In genomic region chrX:77910108-77910840, GRCh38 we compare ENCODE assay signal across 8 cellular contexts. TPM values are rescaled to one million over a fixed set of nuclear protein-coding genes. Genes with fewer than 3 reads are reported as not detected.
DNase-seq lines count a peak whose midpoint lies in the region; ATAC-seq and TF ChIP-seq lines count a peak whose summit lies in the region.

TSS of gene ATP7A (plus strand) at chrX:77910693. CDS start at chrX:77971642, 60,949 bp downstream.

- peak within 1 kb of the TSS; percentile 59 for H3K4me3 ChIP-seq in CD8-positive, alpha-beta T cell (ENCODE audit: low read depth, low read length)

- no peaks in the 10 kb centered on the region for H3K27me3 Mint-ChIP-seq in CD8-positive, alpha-beta T cell (ENCODE audit: low read depth)
- no peaks in the 10 kb centered on the region for H3K27me3 Mint-ChIP-seq in activated CD4-positive, alpha-beta memory T cell treated with anti-CD3 and anti-CD28 coated beads, Interleukin-2, amount 10 ng/mL, durations not matched to agents 7 days and 5 days

- H3K27ac Mint-ChIP-seq in CD8-positive, alpha-beta T cell: peak within 1 kb of the TSS; percentile 98
- H3K27ac Mint-ChIP-seq in activated CD4-positive, alpha-beta memory T cell treated with anti-CD3 and anti-CD28 coated beads, Interleukin-2, amount 10 ng/mL, durations not matched to agents 7 days and 5 days: peak within 1 kb of the TSS; percentile 97

- peak within 1 kb of the TSS; percentile 94 for H3K4me3 Mint-ChIP-seq in CD8-positive, alpha-beta T cell
- H3K4me3 Mint-ChIP-seq in activated CD4-positive, alpha-beta memory T cell treated with anti-CD3 and anti-CD28 coated beads, Interleukin-2, amount 10 ng/mL, durations not matched to agents 7 days and 5 days: peak within 1 kb of the TSS; percentile 98

- no peaks in the 10 kb centered on the region for H3K9me3 Mint-ChIP-seq in CD8-positive, alpha-beta T cell
- H3K9me3 Mint-ChIP-seq in activated CD4-positive, alpha-beta memory T cell treated with anti-CD3 and anti-CD28 coated beads, Interleukin-2, amount 10 ng/mL, durations not matched to agents 7 days and 5 days: no peaks in the 10 kb centered on the region

- H3K4me1 Mint-ChIP-seq in CD8-positive, alpha-beta T cell (ENCODE audit: low read depth): peaks cover 21% of the 10 kb centered on the region
- H3K4me1 Mint-ChIP-seq in activated CD4-positive, alpha-beta memory T cell treated with anti-CD3 and anti-CD28 coated beads, Interleukin-2, amount 10 ng/mL, durations not matched to agents 7 days and 5 days: peaks cover 21% of the 10 kb centered on the region

- TF ChIP-seq CTCF in CD8-positive, alpha-beta T cell (IDR thresholded peaks at IDR 0.05): peak; percentile 41

- no peaks in the 10 kb centered on the region for H3K36me3 ChIP-seq in CD8-positive, alpha-beta T cell (ENCODE audit: insufficient read depth, low read length)

- peak; percentile 91 for ATAC-seq in CD8-positive, alpha-beta T cell
- ATAC-seq in GM19455 (IDR thresholded peaks at IDR 0.05; ENCODE audit: unreplicated experiment): peak; percentile 91

- H3K9me3 ChIP-seq in CD8-positive, alpha-beta T cell (ENCODE audit: low read length): no peaks in the 10 kb centered on the region

- peak; percentile 79 to 96 (median 86) for DNase-seq in CD8-positive, alpha-beta T cell
- DNase-seq in HK-2 (ENCODE audit: unreplicated experiment) (peak; percentile 89), NCI-H82 (lab: John Stamatoyannopoulos, UW) (peak; percentile 97), medulla oblongata (ENCODE audit: extremely low spot score) (peak; percentile 90)
- DNase-seq in activated CD4-positive, alpha-beta memory T cell treated with anti-CD3 and anti-CD28 coated beads, Interleukin-2, amount 10 ng/mL, durations not matched to agents 7 days and 5 days: peak; percentile 92
- peak; percentile 83 for DNase-seq in effector CD4-positive, alpha-beta T cell
- peak; percentile 79 to 89 (median 81) for DNase-seq in stimulated activated CD4-positive, alpha-beta T cell treated with anti-CD3 and anti-CD28 coated beads, TNF-alpha, amount 100 ng/mL, for 48 hours (ENCODE audit: low read depth in 3 of 3)

- POLR2A ChIA-PET in CD8-positive, alpha-beta T cell (lab: Charles Lee): interaction anchor here (0.6 to 3.1 kb wide), 4 partner anchors 10 to 228 kb away, joined by 3 to 25 read pairs (median 10); partner anchors contain the start of genes COX7B and MAGT1
- POLR2A ChIA-PET in activated CD4-positive, alpha-beta memory T cell treated with anti-CD3 and anti-CD28 coated beads, Interleukin-2, amount 10 ng/mL, durations not matched to agents 7 days and 5 days (lab: Charles Lee): interaction anchor here (0.6 to 5.8 kb wide), 8 partner anchors 11 to 198 kb away, joined by 3 to 61 read pairs (median 4); partner anchors contain the start of genes COX7B, MAGT1 and PGK1

- peaks cover 10% of the 10 kb centered on the region for H3K36me3 Mint-ChIP-seq in CD8-positive, alpha-beta T cell
- H3K36me3 Mint-ChIP-seq in activated CD4-positive, alpha-beta memory T cell treated with anti-CD3 and anti-CD28 coated beads, Interleukin-2, amount 10 ng/mL, durations not matched to agents 7 days and 5 days (ENCODE audit: low read depth): no peaks in the 10 kb centered on the region

- H3K27ac ChIP-seq in CD8-positive, alpha-beta T cell (ENCODE audit: low read depth, low read length): peak within 1 kb of the TSS; percentile 80

- intact Hi-C loops in CD8-positive, alpha-beta T cell (cut with DNase I, micrococcal nuclease): loop anchor here (1.0 to 10.0 kb wide), 11 partner anchors 10 to 1035 kb away; partner anchors contain the start of genes PGK1 (in 2 of the 2), ATRX (in 1 of the 2), COX7B (in 1 of the 2) and MAGT1 (in 1 of the 2)

- no peaks in the 10 kb centered on the region for H3K27me3 ChIP-seq in CD8-positive, alpha-beta T cell (ENCODE audit: insufficient read depth, low read length)

- H3K4me1 ChIP-seq in CD8-positive, alpha-beta T cell (ENCODE audit: insufficient read depth, low read length): peaks cover 15% of the 10 kb centered on the region

- CTCF ChIA-PET in CD8-positive, alpha-beta T cell (lab: Charles Lee): interaction anchor here (0.7 to 4.5 kb wide), 7 partner anchors 9 to 119 kb away, joined by 3 to 28 read pairs (median 4); partner anchors contain the start of genes COX7B and MAGT1
- CTCF ChIA-PET in activated CD4-positive, alpha-beta memory T cell treated with anti-CD3 and anti-CD28 coated beads, Interleukin-2, amount 10 ng/mL, durations not matched to agents 7 days and 5 days (lab: Charles Lee): interaction anchor here (0.6 to 1.8 kb wide), 5 partner anchors 9 to 203 kb away, joined by 3 to 22 read pairs (median 7); partner anchors contain the start of gene COX7B

RNA-seq across cellular contexts. Expression of gene ATP7A, which starts in this region (rescaled TPM):
- 10 to 100 TPM; 14.3 to 15.3 TPM for total RNA-seq in CD8-positive, alpha-beta T cell
- total RNA-seq in activated CD4-positive, alpha-beta memory T cell treated with anti-CD3 and anti-CD28 coated beads, Interleukin-2, amount 10 ng/mL, durations not matched to agents 7 days and 5 days: 10 to 100 TPM; 12.6 to 13.3 TPM

Comparison
In these comparisons a context has a peak if more than half of its experiments do, and no peak if none do; other contexts are left out.
1. Peak in every context shown above with its lines: DNase-seq, ATAC-seq, H3K4me3 ChIP-seq and H3K27ac ChIP-seq.